ENCODE assay signal across 8 cellular contexts in genomic region chrX:134396174-134396573, GRCh38. TPM values are rescaled to one million over a fixed set of nuclear protein-coding genes. Genes with fewer than 3 reads are reported as not detected.
DNase-seq lines count a peak whose midpoint lies in the region; ATAC-seq and TF ChIP-seq lines count a peak whose summit lies in the region.

No MANE protein-coding gene starts in this region.

- no peaks in the 10 kb centered on the region for H3K79me2 ChIP-seq in H9 (ENCODE audit: insufficient read depth, low read length)

- H3K4me1 ChIP-seq in H9 (ENCODE audit: insufficient read depth, low read length) (no peaks in the 10 kb centered on the region), adrenal gland (replicated peaks in 1 of 2) (no peaks in the 10 kb centered on the region), lower lobe of right lung (no peaks in the 10 kb centered on the region)

- H3K27me3 ChIP-seq in H9 (ENCODE audit: insufficient read depth, low read length) (no peaks in the 10 kb centered on the region), adrenal gland (no peaks in the 10 kb centered on the region), lower lobe of right lung (ENCODE audit: low read depth) (no peaks in the 10 kb centered on the region)

- DNase-seq in CD1c-positive myeloid dendritic cell (ENCODE audit: extremely low spot score) (peak; percentile 24), H9 (no peak), adrenal gland (no peak), lower lobe of right lung (no peak), retina (no peak)
- no peak for DNase-seq in activated T-cell treated with anti-CD3 and anti-CD28 coated beads, Interleukin-2, amount 50 U/mL, for 1 hour
- DNase-seq in stimulated activated CD4-positive, alpha-beta T cell treated with anti-CD3 and anti-CD28 coated beads, Interleukin-2, amount 100 ng/mL, for 24 hours = no peak

- no peak overlapping the region for H2BK5ac ChIP-seq in H9 (ENCODE audit: insufficient read length, low read length)

- H2AFZ ChIP-seq in H9 (ENCODE audit: low read length) = no peak overlapping the region

- H3K27ac ChIP-seq in H9 (ENCODE audit: insufficient read length, low read depth, low read length) (no peak overlapping the region), adrenal gland (no peak overlapping the region), lower lobe of right lung (no peak overlapping the region)

- no peak overlapping the region for H3K9ac ChIP-seq in H9 (ENCODE audit: extremely low read depth, insufficient read length, low read length)

- H3K36me3 ChIP-seq in adrenal gland (replicated peaks in 1 of 2) (no peaks in the 10 kb centered on the region), lower lobe of right lung (peaks cover 18% of the 10 kb centered on the region)

- TF ChIP-seq CTCF in H9 (conservative IDR thresholded peaks at IDR 0.05) = peak; percentile 76
- peak; percentile 61 to 80 (median 64) for TF ChIP-seq CTCF in adrenal gland (IDR thresholded peaks at IDR 0.05)
- TF ChIP-seq CTCF in lower lobe of right lung (IDR thresholded peaks at IDR 0.05) = peak; percentile 58

- no peaks in the 10 kb centered on the region for H3K23me2 ChIP-seq in H9 (ENCODE audit: insufficient read length, low read depth, low read length, poor library complexity, severe bottlenecking)

- no peak overlapping the region for H3K18ac ChIP-seq in H9 (ENCODE audit: insufficient read length, low read depth, low read length)

- no peak overlapping the region for H3K56ac ChIP-seq in H9 (ENCODE audit: insufficient read length, low read depth, low read length)

- ATAC-seq in lower lobe of right lung (no peak), HG03565 (IDR thresholded peaks at IDR 0.05; ENCODE audit: unreplicated experiment) (no peak)

- intact Hi-C loops in adrenal gland (cut with DNase I) (no loop called here), lower lobe of right lung (cut with DNase I) (no loop called here)

- no peaks in the 10 kb centered on the region for H3K79me1 ChIP-seq in H9 (ENCODE audit: insufficient read depth, low read depth, low read length, poor library complexity, severe bottlenecking)

- WGBS in H9 (ENCODE audit: extremely low coverage, insufficient read length, low lambda C conversion rate) = no CpG with 5 or more reads among the region's 1 CpG
- 47 to 82% (median 64%) methylated on average over 1 of the region's 1 CpG for WGBS in adrenal gland, 4 donors

- no peak overlapping the region for H3K4me2 ChIP-seq in H9 (ENCODE audit: insufficient read depth, insufficient read length, low read length)

- no peak for TF ChIP-seq POLR2A in adrenal gland (IDR thresholded peaks at IDR 0.05)

- no peak overlapping the region for H3K14ac ChIP-seq in H9 (ENCODE audit: insufficient read depth, low read length)

- H3K4me3 ChIP-seq in adrenal gland (no peak overlapping the region), lower lobe of right lung (no peak overlapping the region)

- no peak overlapping the region for H3K27ac Mint-ChIP-seq in H9

- no peak overlapping the region for H2BK20ac ChIP-seq in H9 (ENCODE audit: low read depth, low read length, poor library complexity, severe bottlenecking)

- H3K36me3 Mint-ChIP-seq in H9 (ENCODE audit: insufficient read depth in 1 of 3, low read depth in 3 of 3) = peaks cover 20 to 33% (median 29%) of the 10 kb centered on the region in 3 experiments; a peak in 6 of 7 replicates

- no peak overlapping the region for H3T11ph ChIP-seq in H9 (ENCODE audit: low read length)

- H4K8ac ChIP-seq in H9 (replicated peaks; ENCODE audit: insufficient read length, low read depth, low read length) = no peak overlapping the region

- no peak overlapping the region for H3K23ac ChIP-seq in H9 (ENCODE audit: insufficient read length, low read depth, low read length)

- H4K91ac ChIP-seq in H9 (ENCODE audit: insufficient read length, low read depth, low read length) = no peak overlapping the region

- H3K4me3 Mint-ChIP-seq in H9 = no peak overlapping the region

- no peak overlapping the region for H2AK5ac ChIP-seq in H9 (ENCODE audit: insufficient read length, low read length)

- H2BK12ac ChIP-seq in H9 (ENCODE audit: insufficient read length, low read depth, low read length) = no peak overlapping the region

- H3K9me3 Mint-ChIP-seq in H9 = peaks cover 0 to 19% of the 10 kb centered on the region in 2 experiments; a peak in 2 of 5 replicates

- no peak overlapping the region for H3K4ac ChIP-seq in H9 (ENCODE audit: low read depth, low read length)

- H2BK15ac ChIP-seq in H9 (ENCODE audit: low read depth, low read length) = no peak overlapping the region

- no peak overlapping the region for H2BK120ac ChIP-seq in H9 (ENCODE audit: low read depth, low read length, poor library complexity, severe bottlenecking)

- no peaks in the 10 kb centered on the region for H3K27me3 Mint-ChIP-seq in H9 (ENCODE audit: low read depth)

- no peaks in the 10 kb centered on the region for H3K4me1 Mint-ChIP-seq in H9

- no peak overlapping the region for H4K5ac ChIP-seq in H9 (ENCODE audit: insufficient read length, low read depth, low read length)

- no peaks in the 10 kb centered on the region for H4K20me1 ChIP-seq in H9 (ENCODE audit: control insufficient read depth, insufficient read depth, insufficient read length)

- no peaks in the 10 kb centered on the region for H3K9me3 ChIP-seq in H9 (ENCODE audit: control insufficient read depth, low read depth, low read length)
- no peaks in the 10 kb centered on the region for H3K9me3 ChIP-seq in adrenal gland (replicated peaks in 1 of 3)
- no peaks in the 10 kb centered on the region for H3K9me3 ChIP-seq in lower lobe of right lung

RNA-seq across cellular contexts. Expression of gene PHF6, which starts 23.1 kb away (rescaled TPM):
- total RNA-seq in H9 (2021) (38.8 and 42.8 TPM in 2 replicates), adrenal gland (10 to 100 TPM; 22.5 to 53.5 (median 35.7) TPM), lower lobe of right lung (15.9 TPM)
- 10 to 100 TPM in 2 of 3 donors, 1 to 10 TPM in 1; 8.5 to 24.9 (median 10.0) TPM for polyA plus RNA-seq in adrenal gland
